32 cellular contexts compared by ENCODE assay signal in the genomic region with DNA sequence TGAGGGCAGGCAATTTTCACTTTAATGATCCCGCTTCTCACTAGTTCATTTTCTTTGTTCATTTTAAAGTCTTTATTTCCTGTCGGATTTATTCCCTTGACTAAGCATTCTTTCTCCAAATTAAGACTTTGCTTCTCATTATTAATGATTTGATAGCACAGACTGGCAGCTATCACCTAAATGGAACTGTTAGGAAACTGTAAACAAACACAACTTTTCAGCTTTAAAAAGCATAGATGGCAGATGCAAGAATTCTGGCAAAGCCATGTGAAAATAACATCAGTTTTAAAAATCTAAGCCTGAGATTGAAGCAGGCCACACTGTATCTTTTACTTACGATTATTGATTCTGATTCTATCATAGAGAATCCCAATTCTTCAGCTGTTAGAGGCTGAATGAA.
"Had no signal": no experiment of that assay in that cellular context is flagged by ENCODE, and none has a peak within 500 bp of the region (broad histone marks: within the 10 kb centered on the region; RNA-seq: fewer than 3 reads in every experiment).

No MANE protein-coding gene starts in this region.

- H3K4me2 ChIP-seq: neural progenitor cell, smooth muscle cell had no signal

- H3K9ac ChIP-seq: neural progenitor cell, parathyroid adenoma had no signal

- DNase-seq: naive thymus-derived CD8-positive, alpha-beta T cell; nephron progenitor cell; occipital lobe; ovary; posterior cingulate gyrus; psoas muscle; right cardiac atrium; spleen; stimulated activated CD4-positive, alpha-beta T cell treated with anti-CD3 and anti-CD28 coated beads, Interleukin-12 subunit alpha, Interleukin-12 subunit beta, amount 100 ng/mL, for 4 hours; stimulated activated CD4-positive, alpha-beta T cell treated with anti-CD3 and anti-CD28 coated beads, Interleukin-1b, Interleukin-23, amount 100 ng/mL, for 48 hours; stimulated activated CD4-positive, alpha-beta T cell treated with anti-CD3 and anti-CD28 coated beads, Interleukin-4, amount 100 ng/mL, for 1 hour; stimulated activated CD4-positive, alpha-beta T cell treated with anti-CD3 and anti-CD28 coated beads, Interleukin-4, amount 100 ng/mL, for 4 hours; stimulated activated CD8-positive, alpha-beta memory T cell treated with anti-CD3 and anti-CD28 coated beads, Interleukin-4, amount 100 ng/mL, for 48 hours; stimulated activated naive CD4-positive, alpha-beta T cell; stimulated activated naive CD8-positive, alpha-beta T cell treated with anti-CD3 and anti-CD28 coated beads, Interleukin-15, amount 100 ng/mL, for 72 hours; stimulated activated naive CD8-positive, alpha-beta T cell treated with anti-CD3 and anti-CD28 coated beads, Interleukin-15, Interleukin-2, amounts not matched to agents 100 U/mL and 50 U/mL, for 24 hours; substantia nigra; testis; tibial artery; transverse colon; upper lobe of right lung; uterus had no signal

- H3K36me3 ChIP-seq: neural progenitor cell, ovary, spleen, suprapubic skin, tibial artery, transverse colon, upper lobe of right lung, uterus had no signal

- H3K27ac ChIP-seq: neural progenitor cell, ovary, parathyroid adenoma, psoas muscle, skin epidermis, spleen, suprapubic skin, testis, tibial artery, transverse colon, upper lobe of right lung, uterus had no signal

- H3K27ac Mint-ChIP-seq: naive thymus-derived CD8-positive, alpha-beta T cell; natural killer cell treated with Interleukin-12 subunit alpha and Interleukin-12 subunit beta and Interleukin-15 and Interleukin-18, amount 100 ng/mL, for 72 hours; nephron progenitor cell; neural progenitor cell; progenitor cell of endocrine pancreas; stimulated activated memory B cell treated with anti-CD40 and anti-IgM and Interleukin-4, amounts not matched to agents 10 μg/mL and 1 μg/mL and 100 μg/mL, for 72 hours; stimulated activated naive CD8-positive, alpha-beta T cell treated with anti-CD3 and anti-CD28 coated beads, Interleukin-15, amount 100 ng/mL, for 72 hours; type B pancreatic cell had no signal

- H3K4me3 ChIP-seq: neural progenitor cell, ovary, psoas muscle, skin epidermis, smooth muscle cell, spleen, suprapubic skin, testis, tibial artery, transverse colon, upper lobe of right lung, uterus had no signal

- H3K36me3 Mint-ChIP-seq: neural progenitor cell; stimulated activated memory B cell treated with anti-CD40 and anti-IgM and Interleukin-4, amounts not matched to agents 10 μg/mL and 1 μg/mL and 100 μg/mL, for 72 hours; type B pancreatic cell had no signal

- H3K79me2 ChIP-seq: parathyroid adenoma had no signal

- H3K4me1 Mint-ChIP-seq: naive thymus-derived CD8-positive, alpha-beta T cell; nephron progenitor cell; neural progenitor cell; stimulated activated memory B cell treated with anti-CD40 and anti-IgM and Interleukin-4, amounts not matched to agents 10 μg/mL and 1 μg/mL and 100 μg/mL, for 72 hours; stimulated activated naive CD8-positive, alpha-beta T cell treated with anti-CD3 and anti-CD28 coated beads, Interleukin-15, amount 100 ng/mL, for 72 hours had no signal

- ATAC-seq: naive thymus-derived CD8-positive, alpha-beta T cell; natural killer cell treated with Interleukin-12 subunit alpha and Interleukin-12 subunit beta and Interleukin-15 and Interleukin-18, amount 100 ng/mL, for 72 hours; psoas muscle; right cardiac atrium; sciatic nerve; stimulated activated memory B cell treated with anti-CD40 and anti-IgM and Interleukin-4, amounts not matched to agents 10 μg/mL and 1 μg/mL and 100 μg/mL, for 72 hours; stimulated activated naive CD8-positive, alpha-beta T cell treated with anti-CD3 and anti-CD28 coated beads, Interleukin-15, amount 100 ng/mL, for 72 hours; stimulated activated naive CD8-positive, alpha-beta T cell treated with anti-CD3 and anti-CD28 coated beads, Interleukin-15, Interleukin-2, amounts not matched to agents 100 U/mL and 50 U/mL, for 24 hours; upper lobe of right lung had no signal

- H3K4me3 Mint-ChIP-seq: naive thymus-derived CD8-positive, alpha-beta T cell; natural killer cell treated with Interleukin-12 subunit alpha and Interleukin-12 subunit beta and Interleukin-15 and Interleukin-18, amount 100 ng/mL, for 72 hours; nephron progenitor cell; neural progenitor cell; stimulated activated memory B cell treated with anti-CD40 and anti-IgM and Interleukin-4, amounts not matched to agents 10 μg/mL and 1 μg/mL and 100 μg/mL, for 72 hours; stimulated activated naive CD8-positive, alpha-beta T cell treated with anti-CD3 and anti-CD28 coated beads, Interleukin-15, amount 100 ng/mL, for 72 hours; type B pancreatic cell had no signal

- H2AFZ ChIP-seq: neural progenitor cell, parathyroid adenoma had no signal

- H3K27me3 ChIP-seq: neural progenitor cell, ovary, spleen, suprapubic skin, testis, tibial artery, transverse colon, upper lobe of right lung, uterus had no signal

- H3K4me1 ChIP-seq: neural progenitor cell, parathyroid adenoma, psoas muscle, spleen, suprapubic skin, testis, transverse colon, upper lobe of right lung, uterus had no signal

- H3K9me3 ChIP-seq: ovary, psoas muscle, suprapubic skin, testis, tibial artery, transverse colon, upper lobe of right lung, uterus had no signal

- H3K27me3 Mint-ChIP-seq: naive thymus-derived CD8-positive, alpha-beta T cell; natural killer cell treated with Interleukin-12 subunit alpha and Interleukin-12 subunit beta and Interleukin-15 and Interleukin-18, amount 100 ng/mL, for 72 hours; progenitor cell of endocrine pancreas; stimulated activated memory B cell treated with anti-CD40 and anti-IgM and Interleukin-4, amounts not matched to agents 10 μg/mL and 1 μg/mL and 100 μg/mL, for 72 hours; stimulated activated naive CD8-positive, alpha-beta T cell treated with anti-CD3 and anti-CD28 coated beads, Interleukin-15, amount 100 ng/mL, for 72 hours; type B pancreatic cell had no signal
